Comparison of ENCODE assay signal across 9 cellular contexts in genomic region chr7:143256325-143256724, GRCh38. TPM values are rescaled to one million over a fixed set of nuclear protein-coding genes. Genes with fewer than 3 reads are reported as not detected.
DNase-seq lines count a peak whose midpoint lies in the region; ATAC-seq and TF ChIP-seq lines count a peak whose summit lies in the region.
"Had no signal": no experiment of that assay in that cellular context is flagged by ENCODE, and none has a peak within 500 bp of the region (broad histone marks: within the 10 kb centered on the region; RNA-seq: fewer than 3 reads in every experiment).

No MANE protein-coding gene starts in this region.

- DNase-seq in H9: no peak
- DNase-seq in coronary artery (ENCODE audit: low spot score): no peak
- DNase-seq in NCI-H1417 (lab: John Stamatoyannopoulos, UW): no peak
- DNase-seq: activated CD4-positive, alpha-beta T cell treated with anti-CD3 and anti-CD28 coated beads, Interleukin-2, amount 50 U/mL, for 4 hours; GF-D8; small intestine had no signal

- H3K27me3 Mint-ChIP-seq in H9 (ENCODE audit: low read depth): peaks cover 1% of the 10 kb centered on the region; the same call in 1 of the 2 replicates

- no peak overlapping the region for H3K4ac ChIP-seq in H9 (ENCODE audit: low read depth, low read length)

- H3K9me3 ChIP-seq in H9 (ENCODE audit: control insufficient read depth, low read depth, low read length): no peaks in the 10 kb centered on the region
- H3K9me3 ChIP-seq: vagina had no signal

- H4K5ac ChIP-seq in H9 (ENCODE audit: insufficient read length, low read depth, low read length): no peak overlapping the region

- no peak overlapping the region for H3K56ac ChIP-seq in H9 (ENCODE audit: insufficient read length, low read depth, low read length)

- no peak overlapping the region for H4K91ac ChIP-seq in H9 (ENCODE audit: insufficient read length, low read depth, low read length)

- H3K18ac ChIP-seq in H9 (ENCODE audit: insufficient read length, low read depth, low read length): no peak overlapping the region

- no peaks in the 10 kb centered on the region for H3K9me3 Mint-ChIP-seq in H9

- TF ChIP-seq CTCF in H9 (conservative IDR thresholded peaks at IDR 0.05): peak; percentile 52; the same call in 2 of the 3 replicates
- peak; percentile 13 for TF ChIP-seq CTCF in coronary artery (IDR thresholded peaks at IDR 0.05)

- H3K4me2 ChIP-seq in H9 (ENCODE audit: insufficient read depth, insufficient read length, low read length): no peak overlapping the region

- no peak overlapping the region for H2AK5ac ChIP-seq in H9 (ENCODE audit: insufficient read length, low read length)

- no peak overlapping the region for H2BK120ac ChIP-seq in H9 (ENCODE audit: low read depth, low read length, poor library complexity, severe bottlenecking)

- no CpG with 5 or more reads among the region's 3 CpGs for WGBS in H9 (ENCODE audit: extremely low coverage, insufficient read length, low lambda C conversion rate)

- no peak overlapping the region for H2AFZ ChIP-seq in H9 (ENCODE audit: low read length)

- H3K27ac Mint-ChIP-seq in H9: no peak overlapping the region

- no peak overlapping the region for H2BK5ac ChIP-seq in H9 (ENCODE audit: insufficient read length, low read length)

- no peak overlapping the region for H3T11ph ChIP-seq in H9 (ENCODE audit: low read length)

- H3K27me3 ChIP-seq in H9 (ENCODE audit: insufficient read depth, low read length): no peaks in the 10 kb centered on the region
- H3K27me3 ChIP-seq: vagina had no signal

- H3K36me3 Mint-ChIP-seq in H9 (ENCODE audit: insufficient read depth in 1 of 3, low read depth in 3 of 3): no peaks in the 10 kb centered on the region

- no peak overlapping the region for H2BK20ac ChIP-seq in H9 (ENCODE audit: low read depth, low read length, poor library complexity, severe bottlenecking)

- no peak overlapping the region for H3K4me3 ChIP-seq in coronary artery
- H3K4me3 ChIP-seq: vagina had no signal

- no peaks in the 10 kb centered on the region for H3K23me2 ChIP-seq in H9 (ENCODE audit: insufficient read length, low read depth, low read length, poor library complexity, severe bottlenecking)

- no peak overlapping the region for H3K4me3 Mint-ChIP-seq in H9

- H3K4me1 Mint-ChIP-seq in H9: no peaks in the 10 kb centered on the region

- H4K20me1 ChIP-seq in H9 (ENCODE audit: control insufficient read depth, insufficient read depth, insufficient read length): no peaks in the 10 kb centered on the region

- ATAC-seq in HG03025 (IDR thresholded peaks at IDR 0.05; ENCODE audit: low FRiP score, unreplicated experiment): no peak
- ATAC-seq: left lobe of liver had no signal

- H3K27ac ChIP-seq in H9 (ENCODE audit: insufficient read length, low read depth, low read length) (no peak overlapping the region), coronary artery (no peak overlapping the region)
- H3K27ac ChIP-seq: vagina had no signal

- no peak overlapping the region for H3K9ac ChIP-seq in H9 (ENCODE audit: extremely low read depth, insufficient read length, low read length)

- H3K79me2 ChIP-seq in H9 (ENCODE audit: insufficient read depth, low read length): no peaks in the 10 kb centered on the region

- no peak overlapping the region for H3K23ac ChIP-seq in H9 (ENCODE audit: insufficient read length, low read depth, low read length)

- no peak overlapping the region for H4K8ac ChIP-seq in H9 (replicated peaks; ENCODE audit: insufficient read length, low read depth, low read length)

- H2BK12ac ChIP-seq in H9 (ENCODE audit: insufficient read length, low read depth, low read length): no peak overlapping the region

- H3K14ac ChIP-seq in H9 (ENCODE audit: insufficient read depth, low read length): no peak overlapping the region

- no peaks in the 10 kb centered on the region for H3K79me1 ChIP-seq in H9 (ENCODE audit: insufficient read depth, low read depth, low read length, poor library complexity, severe bottlenecking)

- H2BK15ac ChIP-seq in H9 (ENCODE audit: low read depth, low read length): no peak overlapping the region; the same call in 1 of the 2 replicates

- no peaks in the 10 kb centered on the region for H3K4me1 ChIP-seq in H9 (ENCODE audit: insufficient read depth, low read length)
- H3K4me1 ChIP-seq: vagina had no signal

RNA-seq across cellular contexts. Expression of gene GSTK1, which starts 6.9 kb away (rescaled TPM):
- total RNA-seq in H9 (2021): 36.1 and 37.3 TPM in 2 replicates

RNA-seq across cellular contexts. Expression of gene TMEM139, which starts 28.4 kb away (rescaled TPM):
- 0.85 and 1.1 TPM in 2 replicates for total RNA-seq in H9 (2021)
- total RNA-seq: vagina had no signal

RNA-seq across cellular contexts. Expression of gene CASP2, which starts 31.8 kb away (rescaled TPM):
- 65.3 and 67.4 TPM in 2 replicates for total RNA-seq in H9 (2021)

RNA-seq across cellular contexts. Expression of gene TAS2R40, which starts 34.5 kb away (rescaled TPM):
- not detected in 2 replicates for total RNA-seq in H9 (2021)
- total RNA-seq: left lobe of liver, vagina had no signal

RNA-seq across cellular contexts. Expression of gene CLCN1, which starts 59.6 kb away (rescaled TPM):
- total RNA-seq in H9 (2021): 0.11 and 0.13 TPM in 2 replicates
- total RNA-seq: left lobe of liver, vagina had no signal
